ENCODE assay signal across 23 cellular contexts in the genomic region with DNA sequence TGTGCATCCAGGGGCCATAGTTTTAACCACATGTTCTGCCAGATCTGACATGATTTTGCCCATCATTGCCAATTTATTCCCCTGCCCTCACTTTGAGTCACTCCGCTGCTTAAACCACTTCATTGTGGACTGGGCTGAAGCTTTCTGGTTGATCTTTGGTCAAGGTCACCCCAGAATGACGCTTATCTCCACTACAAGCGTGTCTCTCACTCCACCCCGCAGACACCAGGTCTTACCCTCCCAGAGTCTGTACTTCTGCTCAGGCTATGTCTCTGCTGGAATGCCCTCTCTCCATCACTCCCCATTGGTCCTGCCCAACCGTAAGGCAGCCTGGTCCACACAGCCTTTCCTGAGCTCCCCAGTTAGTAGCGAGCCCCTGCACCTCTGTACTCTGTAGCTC.
A peak's percentile ranks its signal among the peaks of the same experiment; 100 is the strongest.
DNase-seq lines count a peak whose midpoint lies in the region; ATAC-seq, FAIRE-seq and TF ChIP-seq lines count a peak whose summit lies in the region.
"Had no signal": no experiment of that assay in that cellular context is flagged by ENCODE, and none has a peak within 500 bp of the region (broad histone marks: within the 10 kb centered on the region; RNA-seq: fewer than 3 reads in every experiment).

No MANE protein-coding gene starts in this region.

- TF ChIP-seq CTCF in HepG2 (CRISPR knock-in tag; IDR thresholded peaks at IDR 0.05) (no peak), right lobe of liver (IDR thresholded peaks at IDR 0.05) (no peak), K562 (IDR thresholded peaks at IDR 0.05 in 2 of 3, conservative IDR thresholded peaks at IDR 0.05 in 1 of 3; ENCODE audit: insufficient read depth in 2 of 3, low read depth in 1 of 3, low read length in 3 of 3) (no peak), spleen (IDR thresholded peaks at IDR 0.05 in 8 of 11, conservative IDR thresholded peaks at IDR 0.05 in 3 of 11) (no peak)

- TF ChIP-seq RAD21 in HepG2 (CRISPR knock-in tag; IDR thresholded peaks at IDR 0.05) (no peak), K562 (CRISPR knock-in tag; conservative IDR thresholded peaks at IDR 0.05 in 1 of 2, IDR thresholded peaks at IDR 0.05 in 1 of 2) (no peak)

- no peaks in the 10 kb centered on the region for H3K79me2 ChIP-seq in HepG2 (ENCODE audit: insufficient read depth, low read length)
- H3K79me2 ChIP-seq in K562 (ENCODE audit: control insufficient read depth, insufficient read depth, low read length) = no peaks in the 10 kb centered on the region

- CTCF ChIA-PET in HepG2 (lab: Yijun Ruan, JAX; ENCODE audit: low intra/inter-chr PET ratio, low total read pairs) (no interaction called here), K562 (lab: Yijun Ruan, JAX; ENCODE audit: low intra/inter-chr PET ratio) (no interaction called here)

- H3K36me3 ChIP-seq in HepG2 (replicated peaks in 1 of 2; ENCODE audit: control insufficient read depth in 1 of 2, insufficient read depth in 2 of 2, low read length in 2 of 2) = no peaks in the 10 kb centered on the region
- H3K36me3 ChIP-seq in right lobe of liver = no peaks in the 10 kb centered on the region
- no peaks in the 10 kb centered on the region for H3K36me3 ChIP-seq in K562 (ENCODE audit: control insufficient read depth, insufficient read depth, low read length)
- no peaks in the 10 kb centered on the region for H3K36me3 ChIP-seq in spleen
- H3K36me3 ChIP-seq: BE2C had no signal

- intact Hi-C loops in HepG2 (cut with micrococcal nuclease; ENCODE audit: unreplicated experiment) (no loop called here), right lobe of liver (cut with DNase I) (no loop called here), K562 (cut with micrococcal nuclease) (loop anchor here (10.0 kb wide), 1 partner anchor 198 kb away; no protein-coding TSS in a partner anchor), spleen (cut with DNase I; ENCODE audit: low total_unique reads) (no loop called here)

- H3K4me3 ChIP-seq in HepG2 (replicated peaks in 1 of 3; ENCODE audit: insufficient read depth in 1 of 3, low read depth in 2 of 3, low read length in 3 of 3) (no peak overlapping the region), right lobe of liver (no peak overlapping the region), K562 (no peak overlapping the region), spleen (no peak overlapping the region)
- H3K4me3 ChIP-seq: A549 had no signal

- no peak overlapping the region for H2AFZ ChIP-seq in HepG2 (ENCODE audit: low read length)
- no peak overlapping the region for H2AFZ ChIP-seq in K562 (ENCODE audit: low read depth, low read length)

- TF ChIP-seq POLR2A in HepG2 (IDR thresholded peaks at IDR 0.05; ENCODE audit: insufficient read depth in 1 of 2, low read depth in 2 of 2, low read length in 2 of 2) = no peak
- no peak for TF ChIP-seq POLR2A in right lobe of liver (IDR thresholded peaks at IDR 0.05)
- TF ChIP-seq POLR2A in K562 (conservative IDR thresholded peaks at IDR 0.05) = no peak
- no peak for TF ChIP-seq POLR2A in spleen (IDR thresholded peaks at IDR 0.05)

- H3K4me2 ChIP-seq in HepG2 (ENCODE audit: low read depth, low read length) = no peak overlapping the region
- H3K4me2 ChIP-seq in K562 (ENCODE audit: insufficient read depth, low read length) = no peak overlapping the region
- H3K4me2 ChIP-seq: A549 had no signal

- in situ Hi-C loops in HepG2 (cut with HindIII; ENCODE audit: extremely low pct_ligation_motif_present, low pct_unique_long_range_greater_than_20kb) (loop anchor here (10.0 kb wide), 1 partner anchor 58 kb away; no protein-coding TSS in a partner anchor), K562 (cut with MboI) (no loop called here)

- no TSS peak for BruUV-seq in HepG2 (replicated peaks; lab: Mats Ljungman, UMichigan)
- no TSS peak for BruUV-seq in K562 (replicated peaks; lab: Mats Ljungman, UMichigan)

- POLR2A ChIA-PET in HepG2 (lab: Yijun Ruan, JAX) = no interaction called here
- POLR2A ChIA-PET in K562 (lab: Yijun Ruan, JAX) = interaction anchor here (0.6 to 0.9 kb wide), 2 partner anchors 30 to 51 kb away, joined by 3 to 4 read pairs; no protein-coding TSS in a partner anchor

- no peak for TF ChIP-seq EP300 in HepG2 (IDR thresholded peaks at IDR 0.05; ENCODE audit: low read depth in 2 of 2, low read length in 2 of 2)
- TF ChIP-seq EP300 in HepG2 (CRISPR knock-in tag; IDR thresholded peaks at IDR 0.05; ENCODE audit: borderline replicate concordance) = no peak
- no peak for TF ChIP-seq EP300 in K562 (IDR thresholded peaks at IDR 0.05; ENCODE audit: low read length)

- H4K20me1 ChIP-seq in HepG2 (ENCODE audit: insufficient read depth, low read length) (no peaks in the 10 kb centered on the region), K562 (replicated peaks; ENCODE audit: control insufficient read depth, insufficient read depth, low read length) (no peaks in the 10 kb centered on the region)

- H3K27ac ChIP-seq in HepG2 (ENCODE audit: extremely low read length, insufficient read depth, low read length) (no peak overlapping the region), right lobe of liver (no peak overlapping the region), K562 (ENCODE audit: extremely low read depth, low read depth, low read length) (no peak overlapping the region), spleen (no peak overlapping the region)
- H3K27ac ChIP-seq: 22Rv1, A549, HL-60 had no signal

- H3K9me3 ChIP-seq in HepG2 (ENCODE audit: low read length) (no peaks in the 10 kb centered on the region), right lobe of liver (no peaks in the 10 kb centered on the region), K562 (replicated peaks; ENCODE audit: control insufficient read depth, insufficient read depth, low read depth, low read length) (no peaks in the 10 kb centered on the region), spleen (no peaks in the 10 kb centered on the region)
- H3K9me3 ChIP-seq: A549, BE2C, Caco-2 had no signal

- no peaks in the 10 kb centered on the region for H3K9me1 ChIP-seq in K562 (ENCODE audit: control insufficient read depth, insufficient read depth, low read length)

- H3K4me1 ChIP-seq in HepG2 (ENCODE audit: insufficient read depth, low read length) (peaks cover 10% of the 10 kb centered on the region; the same call in 1 of the 2 replicates), right lobe of liver (no peaks in the 10 kb centered on the region), K562 (replicated peaks in 1 of 2; ENCODE audit: control insufficient read depth in 2 of 2, insufficient read depth in 2 of 2, low read length in 2 of 2) (no peaks in the 10 kb centered on the region), spleen (no peaks in the 10 kb centered on the region)
- H3K4me1 ChIP-seq: A549, BE2C, Caco-2 had no signal

- FAIRE-seq in HepG2 (lab: Jason Lieb, UNC) = no peak
- no peak for FAIRE-seq in K562 (lab: Jason Lieb, UNC)
- FAIRE-seq: A549, D721Med, G401.6, GM12891, H1 had no signal

- H3K9ac ChIP-seq in HepG2 (ENCODE audit: insufficient read depth, low read depth, low read length) = no peak overlapping the region
- no peak overlapping the region for H3K9ac ChIP-seq in K562 (ENCODE audit: insufficient read depth in 1 of 2, low read depth in 2 of 2, low read length in 2 of 2)

- DNase-seq in HepG2 (ENCODE audit: low spot score) (peak; percentile 6), right lobe of liver (no peak), K562 (ENCODE audit: extremely low read depth in 1 of 4, low spot score in 3 of 4) (peak in 1 of 4 experiments; percentile 3), spleen (peak; percentile 16), COLO668 (lab: John Stamatoyannopoulos, UW; ENCODE audit: unreplicated experiment) (no peak)
- DNase-seq: BE2C; C1 segment of cervical spinal cord; Caco-2; CD4-positive, CD25-positive, alpha-beta regulatory T cell; CD8-positive, alpha-beta memory T cell; H9; IMR-90; Karpas-422; KBM-7 had no signal

- H3K27me3 ChIP-seq in HepG2 (ENCODE audit: control insufficient read depth in 1 of 2, insufficient read depth in 2 of 2, low read length in 2 of 2) = peaks cover 1 to 8% of the 10 kb centered on the region in 2 experiments; a peak in 3 of 5 replicates
- no peaks in the 10 kb centered on the region for H3K27me3 ChIP-seq in right lobe of liver
- peaks cover 0 to 8% of the 10 kb centered on the region in 2 experiments; a peak in 1 of 5 replicates for H3K27me3 ChIP-seq in K562 (ENCODE audit: control insufficient read depth in 2 of 2, insufficient read depth in 2 of 2, low read length in 2 of 2)
- H3K27me3 ChIP-seq in spleen (replicated peaks in 1 of 7) = peaks cover 0 to 15% (median 0%) of the 10 kb centered on the region in 7 donors
- H3K27me3 ChIP-seq: BE2C had no signal

- ATAC-seq in HepG2 = peak; percentile 47
- ATAC-seq in right lobe of liver = no peak
- ATAC-seq in K562 = peak; percentile 64
- ATAC-seq in GM21447 (IDR thresholded peaks at IDR 0.05; ENCODE audit: unreplicated experiment) = no peak
- ATAC-seq in GM21526 (IDR thresholded peaks at IDR 0.05; ENCODE audit: low FRiP score, unreplicated experiment) = no peak
- ATAC-seq: A549 had no signal

- WGBS in HepG2 (ENCODE audit: low lambda C conversion rate) = 3% methylated on average over 6 of the region's 6 CpGs
- 61% methylated on average over 6 of the region's 6 CpGs for WGBS in right lobe of liver (ENCODE audit: insufficient coverage, low coverage, low lambda C conversion rate, missing lambda C conversion rate)
- 1% methylated on average over 6 of the region's 6 CpGs for whole genome bisulfite sequencing in K562 (ENCODE audit: insufficient coverage, low coverage, missing lambda C conversion rate)
- 65 to 90% (median 77%) methylated on average over 6 of the region's 6 CpGs for WGBS in spleen, 5 donors

TF ChIP-seq in HepG2, 621 proteins besides CTCF, POLR2A, EP300 and RAD21:
- no peak for TF ChIP-seq IRF2 (CRISPR knock-in tag; IDR thresholded peaks at IDR 0.05)
- peak; percentile 34; the same call in 1 of the 2 replicates for TF ChIP-seq HNF4A (CRISPR knock-in tag; IDR thresholded peaks at IDR 0.05)

Comparison
In these comparisons a context has a peak if more than half of its experiments do, and no peak if none do; other contexts are left out.
1. ATAC-seq: peak in HepG2 (single experiment) and K562 (single experiment); none in right lobe of liver (0 of 4), GM21447 (single experiment) and GM21526 (single experiment).
2. DNase-seq: peak in HepG2 (single experiment) and spleen (single experiment); none in right lobe of liver (0 of 3) and COLO668 (single experiment).
3. Of the 241 proteins assayed by ChIP-seq in both HepG2 and K562: peak only in HepG2: none; only in K562: ESRRA; in both: none; in neither: 240.